In the genomic region with DNA sequence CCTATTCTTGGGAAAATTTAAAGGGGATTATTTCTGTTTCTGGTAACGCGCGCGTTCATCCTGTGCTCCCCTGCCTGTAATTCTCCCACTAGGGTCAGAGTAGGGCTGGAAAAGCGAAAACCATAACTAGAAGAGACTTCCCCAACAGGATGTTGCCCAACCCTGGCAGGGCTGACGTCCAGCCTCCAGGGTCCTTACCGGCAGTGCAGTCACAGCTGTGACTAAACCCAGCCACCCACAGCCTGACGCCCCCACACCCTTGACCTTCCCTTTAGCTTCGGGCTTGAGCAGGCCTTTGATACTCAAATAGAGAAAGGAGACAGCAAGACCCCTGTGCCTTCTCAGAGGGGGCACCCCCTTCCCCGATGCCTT, we compare ENCODE assay signal across 11 cellular contexts. TPM values are rescaled to one million over a fixed set of nuclear protein-coding genes. Genes with fewer than 3 reads are reported as not detected.
DNase-seq lines count a peak whose midpoint lies in the region; ATAC-seq, FAIRE-seq and TF ChIP-seq lines count a peak whose summit lies in the region.
"Not testable (repeated sequence)": the region's sequence is repeated elsewhere in the genome, so short reads cannot be mapped to it uniquely, and the experiment has no call there.
"Had no signal": no experiment of that assay in that cellular context is flagged by ENCODE, and none has a peak within 500 bp of the region (broad histone marks: within the 10 kb centered on the region; RNA-seq: fewer than 3 reads in every experiment).

No MANE protein-coding gene starts in this region.

- TF ChIP-seq POLR2A in transverse colon (IDR thresholded peaks at IDR 0.05): not testable (repeated sequence)

- peak overlapping the region; percentile 48 for H3K27ac Mint-ChIP-seq in activated CD4-positive, alpha-beta T cell treated with anti-CD3 and anti-CD28 coated beads, Interleukin-2, amount 10 ng/mL, durations not matched to agents 24 days and 14 days
- H3K27ac Mint-ChIP-seq in immature natural killer cell: peak overlapping the region in 4 of 6 donors; percentile 18 to 54 (median 42)

- H3K4me1 ChIP-seq in pancreas, transverse colon: not testable (repeated sequence)

- H3K4me1 Mint-ChIP-seq in activated CD4-positive, alpha-beta T cell treated with anti-CD3 and anti-CD28 coated beads, Interleukin-2, amount 10 ng/mL, durations not matched to agents 24 days and 14 days: peaks cover 12% of the 10 kb centered on the region
- H3K4me1 Mint-ChIP-seq in immature natural killer cell: peaks cover 18 to 30% of the 10 kb centered on the region in 2 donors

- whole genome bisulfite sequencing in pancreas, 2 donors: 50 to 54% methylated on average over 9 of the region's 10 CpGs
- WGBS in transverse colon (ENCODE audit: low coverage in 1 of 2), 2 donors: 23 to 45% methylated on average over 4 to 8 of the region's 10 CpGs

- FAIRE-seq in pancreas (lab: Jason Lieb, UNC): not testable (repeated sequence)

- H3K36me3 Mint-ChIP-seq in activated CD4-positive, alpha-beta T cell treated with anti-CD3 and anti-CD28 coated beads, Interleukin-2, amount 10 ng/mL, durations not matched to agents 24 days and 14 days (ENCODE audit: low read depth); immature natural killer cell: not testable (repeated sequence)

- H3K4me3 Mint-ChIP-seq in activated CD4-positive, alpha-beta T cell treated with anti-CD3 and anti-CD28 coated beads, Interleukin-2, amount 10 ng/mL, durations not matched to agents 24 days and 14 days: not testable (repeated sequence)
- peak overlapping the region in 3 of 5 donors; percentile 27 to 48 (median 29) for H3K4me3 Mint-ChIP-seq in immature natural killer cell

- H3K27me3 ChIP-seq in GM06990 (replicated peaks; ENCODE audit: control insufficient read depth, insufficient read depth, low read length); pancreas: not testable (repeated sequence)
- peaks cover 13% of the 10 kb centered on the region for H3K27me3 ChIP-seq in transverse colon

- TF ChIP-seq CTCF in GM06990 (IDR thresholded peaks at IDR 0.05; ENCODE audit: insufficient read depth, low read length, poor library complexity, severe bottlenecking); choroid plexus epithelial cell (conservative IDR thresholded peaks at IDR 0.05; ENCODE audit: low read depth, low read length); pancreas (IDR thresholded peaks at IDR 0.05); transverse colon (IDR thresholded peaks at IDR 0.05): not testable (repeated sequence)

- ATAC-seq in HG02852 (IDR thresholded peaks at IDR 0.05; ENCODE audit: unreplicated experiment): peak; percentile 75
- peak in 3 of 4 donors; percentile 54 to 86 (median 82) for ATAC-seq in pancreas

- not testable (repeated sequence) for H3K9me3 ChIP-seq in pancreas, transverse colon

- not testable (repeated sequence) for H3K36me3 ChIP-seq in GM06990 (ENCODE audit: control insufficient read depth, insufficient read depth, low read length); pancreas; transverse colon

- intact Hi-C loops in activated CD4-positive, alpha-beta T cell treated with anti-CD3 and anti-CD28 coated beads, Interleukin-2, amount 10 ng/mL, durations not matched to agents 24 days and 14 days (cut with micrococcal nuclease): loop anchor here (10.0 kb wide), 1 partner anchor 210 kb away; a partner anchor contains a TSS
- intact Hi-C loops in pancreas (cut with DNase I); transverse colon (cut with DNase I; ENCODE audit: low total_unique reads): not testable (repeated sequence)

- not testable (repeated sequence) for TF ChIP-seq EP300 in transverse colon (IDR thresholded peaks at IDR 0.05; ENCODE audit: low read depth)

- H3K27me3 Mint-ChIP-seq in activated CD4-positive, alpha-beta T cell treated with anti-CD3 and anti-CD28 coated beads, Interleukin-2, amount 10 ng/mL, durations not matched to agents 24 days and 14 days; immature natural killer cell (ENCODE audit: low read depth in 3 of 3): not testable (repeated sequence)

- H3K4me3 ChIP-seq in GM06990 (replicated peaks; ENCODE audit: low read depth, low read length); choroid plexus epithelial cell (ENCODE audit: low read depth, low read length); pancreas; transverse colon: not testable (repeated sequence)

- DNase-seq in GM06990 (ENCODE audit: extremely low read depth, insufficient read length): peak; percentile 57
- DNase-seq in NOMO-1 treated with dmso at 0.1 percent for 144 hours (lab: John Stamatoyannopoulos, UW; ENCODE audit: unreplicated experiment): peak; percentile 57
- not testable (repeated sequence) for DNase-seq in activated CD4-positive, alpha-beta T cell treated with anti-CD3 and anti-CD28 coated beads, Interleukin-2, amount 10 ng/mL, durations not matched to agents 24 days and 14 days; immature natural killer cell
- DNase-seq in choroid plexus epithelial cell (ENCODE audit: low read depth): peak; percentile 76
- DNase-seq in pancreas: peak in 1 of 6 donors; percentile 61
- DNase-seq in transverse colon: peak; percentile 48

- in situ Hi-C loops in transverse colon (cut with MboI; ENCODE audit: low pct_ligation_motif_present in 1 of 4, low pct_unique_long_range_greater_than_20kb in 1 of 4, low sequenced_read_pairs in 3 of 4): not testable (repeated sequence)

- H3K9me3 Mint-ChIP-seq in activated CD4-positive, alpha-beta T cell treated with anti-CD3 and anti-CD28 coated beads, Interleukin-2, amount 10 ng/mL, durations not matched to agents 24 days and 14 days; immature natural killer cell: not testable (repeated sequence)

- H3K27ac ChIP-seq in pancreas: not testable (repeated sequence)
- peak overlapping the region in 3 of 4 donors; percentile 8 to 65 (median 25) for H3K27ac ChIP-seq in transverse colon

RNA-seq across cellular contexts. Expression of a gene that starts 6.4 kb away (rescaled TPM):
- total RNA-seq in activated CD4-positive, alpha-beta T cell treated with anti-CD3 and anti-CD28 coated beads, Interleukin-2, amount 10 ng/mL, durations not matched to agents 24 days and 14 days: 1.8 and 2.8 TPM in 2 replicates
- under 1 TPM in 2 of 3 donors, not detected in 1; 0.17 to 0.32 TPM for polyA plus RNA-seq in immature natural killer cell
- total RNA-seq in pancreas: 1 to 10 TPM in 2 of 6 donors, under 1 TPM in 4; 0.31 to 4.5 (median 0.83) TPM
- under 1 TPM; 0.31 to 0.65 TPM for polyA plus RNA-seq in pancreas
- 1 to 10 TPM in 3 of 4 donors, under 1 TPM in 1; 1.00 to 3.3 (median 1.8) TPM for total RNA-seq in transverse colon

RNA-seq across cellular contexts. Expression of a gene that starts 50.3 kb away (rescaled TPM):
- not detected in 2 replicates for total RNA-seq in activated CD4-positive, alpha-beta T cell treated with anti-CD3 and anti-CD28 coated beads, Interleukin-2, amount 10 ng/mL, durations not matched to agents 24 days and 14 days
- not detected for polyA plus RNA-seq in immature natural killer cell
- not detected for total RNA-seq in pancreas
- polyA plus RNA-seq in pancreas: not detected
- not detected for total RNA-seq in transverse colon
- total RNA-seq: OCI-LY7, WTC11 had no signal
- polyA plus RNA-seq: ovary had no signal

RNA-seq across cellular contexts. Expression of a gene that starts 50.3 kb away (rescaled TPM):
- not detected in 2 replicates for total RNA-seq in activated CD4-positive, alpha-beta T cell treated with anti-CD3 and anti-CD28 coated beads, Interleukin-2, amount 10 ng/mL, durations not matched to agents 24 days and 14 days
- polyA plus RNA-seq in immature natural killer cell (not detected), pancreas (not detected)
- total RNA-seq in pancreas (under 1 TPM in 1 of 6 donors, not detected in 5; 0.03 TPM), transverse colon (under 1 TPM in 1 of 4 donors, not detected in 3; under 0.01 TPM)
- total RNA-seq: OCI-LY7, WTC11 had no signal
